Comparison of ENCODE assay signal across 8 cellular contexts in genomic region chr5:135829681-135830383, GRCh38. TPM values are rescaled to one million over a fixed set of nuclear protein-coding genes. Genes with fewer than 3 reads are reported as not detected.
DNase-seq lines count a peak whose midpoint lies in the region; ATAC-seq and TF ChIP-seq lines count a peak whose summit lies in the region.

No MANE protein-coding gene starts in this region.

- H3K27ac ChIP-seq in 22Rv1 = no peak overlapping the region
- no peak overlapping the region for H3K27ac ChIP-seq in upper lobe of right lung

- peaks cover 27% of the 10 kb centered on the region for H3K27me3 ChIP-seq in upper lobe of right lung

- intact Hi-C loops in upper lobe of right lung (cut with DNase I) = no loop called here

- H3K9me3 ChIP-seq in upper lobe of right lung = no peaks in the 10 kb centered on the region

- DNase-seq in GM04504 (ENCODE audit: low read depth) (peak; percentile 24), NAMALWA (ENCODE audit: low spot score) (peak; percentile 73), SKM-1 (lab: John Stamatoyannopoulos, UW; ENCODE audit: unreplicated experiment) (peak; percentile 10), ecto neural progenitor cell (ENCODE audit: low spot score) (peak; percentile 85), medulla oblongata (ENCODE audit: extremely low spot score) (peak; percentile 75), upper lobe of right lung (peak; percentile 78)

- no peaks in the 10 kb centered on the region for H3K36me3 ChIP-seq in upper lobe of right lung

- no peak overlapping the region for H3K4me3 ChIP-seq in upper lobe of right lung

- TF ChIP-seq CTCF in 22Rv1 (IDR thresholded peaks at IDR 0.05) (peak; percentile 94), upper lobe of right lung (IDR thresholded peaks at IDR 0.05) (peak; percentile 65)

- no peaks in the 10 kb centered on the region for H3K4me1 ChIP-seq in upper lobe of right lung

- ATAC-seq in upper lobe of right lung (peak; percentile 67), HG02970 (IDR thresholded peaks at IDR 0.05; ENCODE audit: low FRiP score, unreplicated experiment) (no peak)

RNA-seq across cellular contexts. Expression of gene SLC25A48, which starts 4.6 kb away (rescaled TPM):
- total RNA-seq in upper lobe of right lung = not detected

Comparison
In these comparisons a context has a peak if more than half of its experiments do, and no peak if none do; other contexts are left out.
1. DNase-seq: peak in every context shown above with its lines; median percentile 85 in ecto neural progenitor cell; 78 in upper lobe of right lung; 75 in medulla oblongata; 73 in NAMALWA; 24 in GM04504; 10 in SKM-1.